Comparison of ENCODE assay signal across 32 cellular contexts in genomic region chr3:130661116-130661515, GRCh38.
DNase-seq lines count a peak whose midpoint lies in the region; FAIRE-seq and TF ChIP-seq lines count a peak whose summit lies in the region.
"Had no signal": no experiment of that assay in that cellular context is flagged by ENCODE, and none has a peak within 500 bp of the region (broad histone marks: within the 10 kb centered on the region; RNA-seq: fewer than 3 reads in every experiment).

No MANE protein-coding gene starts in this region.

- no peaks in the 10 kb centered on the region for H3K9me3 Mint-ChIP-seq in nephron
- H3K9me3 Mint-ChIP-seq: dendritic cell treated with granulocyte-macrophage colony-stimulating factor and Interleukin-4, amounts not matched to agents 40 ng/mL and 50 ng/mL, for 4 days had no signal

- no peak for TF ChIP-seq POLR2A in lower leg skin (IDR thresholded peaks at IDR 0.05)

- no peak overlapping the region for H3K4me3 Mint-ChIP-seq in nephron
- H3K4me3 Mint-ChIP-seq: CD14-positive monocyte; dendritic cell treated with granulocyte-macrophage colony-stimulating factor and Interleukin-4, amounts not matched to agents 40 ng/mL and 50 ng/mL, for 4 days; nephron progenitor cell had no signal

- 74 to 76% methylated on average over 3 of the region's 3 CpGs for WGBS in lower leg skin, 2 donors

- H3K4me1 ChIP-seq in HEK293 (ENCODE audit: control insufficient read depth, insufficient read depth, low read length), result peaks cover 8% of the 10 kb centered on the region
- H3K4me1 ChIP-seq: lower lobe of right lung, pancreas, Peyer's patch, spleen, upper lobe of left lung had no signal

- H3K9me3 ChIP-seq in HEK293 (ENCODE audit: control insufficient read depth, insufficient read depth, low read depth, low read length), result no peaks in the 10 kb centered on the region
- H3K9me3 ChIP-seq: esophagus squamous epithelium, lower lobe of right lung, mucosa of descending colon, pancreas, Peyer's patch, right atrium auricular region, spleen, upper lobe of left lung had no signal

- H3K4me1 Mint-ChIP-seq in nephron, result peaks cover 58% of the 10 kb centered on the region
- H3K4me1 Mint-ChIP-seq: CD14-positive monocyte had no signal

- H3K4me3 ChIP-seq in HEK293 (ENCODE audit: low read depth, low read length) (no peak overlapping the region), lower leg skin (ENCODE audit: low read depth, poor library complexity, severe bottlenecking) (no peak overlapping the region)
- H3K4me3 ChIP-seq: cardiac muscle cell, esophagus squamous epithelium, lower lobe of right lung, mucosa of descending colon, pancreas, Peyer's patch, right atrium auricular region, spleen, upper lobe of left lung had no signal

- H3K27ac ChIP-seq in HEK293 (ENCODE audit: extremely low read depth, low read depth, low read length), result no peak overlapping the region
- H3K27ac ChIP-seq: cardiac muscle cell, esophagus squamous epithelium, lower lobe of right lung, pancreas, Peyer's patch, right atrium auricular region, spleen, upper lobe of left lung had no signal

- no peaks in the 10 kb centered on the region for H3K27me3 Mint-ChIP-seq in nephron (ENCODE audit: low read depth)
- H3K27me3 Mint-ChIP-seq: dendritic cell treated with granulocyte-macrophage colony-stimulating factor and Interleukin-4, amounts not matched to agents 40 ng/mL and 50 ng/mL, for 4 days had no signal

- FAIRE-seq in endometrium (lab: Jason Lieb, UNC), result peak; percentile 29
- FAIRE-seq: GM18507, kidney, pancreas had no signal

- peak overlapping the region; percentile 87 to 93 (median 88) for H3K27ac Mint-ChIP-seq in nephron
- H3K27ac Mint-ChIP-seq: CD14-positive monocyte; dendritic cell treated with granulocyte-macrophage colony-stimulating factor and Interleukin-4, amounts not matched to agents 40 ng/mL and 50 ng/mL, for 4 days; nephron progenitor cell had no signal

- POLR2A ChIA-PET in HEK293 (lab: Yijun Ruan, JAX), result no interaction called here

- intact Hi-C loops in lower leg skin (cut with DNase I; ENCODE audit: low total_unique reads), result no loop called here

- H3K36me3 Mint-ChIP-seq in nephron (ENCODE audit: low read depth), result peaks cover 31% of the 10 kb centered on the region

- DNase-seq in LHCN-M2 (ENCODE audit: low read depth) (peak; percentile 12), lower leg skin (ENCODE audit: low spot score in 2 of 2) (no peak), globus pallidus (ENCODE audit: low spot score) (no peak)
- no peak for DNase-seq in activated naive CD4-positive, alpha-beta T cell (lab: John Stamatoyannopoulos, UW)
- DNase-seq: activated CD4-positive, alpha-beta T cell treated with anti-CD3 and anti-CD28 coated beads, Interleukin-2, amount 50 U/mL, for 4 hours; activated CD4-positive, CD25-positive, alpha-beta regulatory T cell; activated naive CD4-positive, alpha-beta T cell treated with anti-CD3 and anti-CD28 coated beads, Interleukin-2, amount 50 U/mL, for 16 hours; amygdala; Calu3; esophagus squamous epithelium; glutamatergic neuron; H7; KBM-7; kidney; lower lobe of right lung; mucosa of descending colon; NCI-H1436 treated with DMSO at 0.1 percent for 48 hours; NCI-H524; nephron progenitor cell; pancreas; Peyer's patch; SIG-M5; spleen; upper lobe of left lung had no signal

- CTCF ChIA-PET in HEK293 (lab: Yijun Ruan, JAX), result interaction anchor here (0.7 kb wide), 1 partner anchor 387 kb away, joined by 5 read pairs; no protein-coding TSS in a partner anchor

- no peaks in the 10 kb centered on the region for H3K36me3 ChIP-seq in HEK293 (ENCODE audit: control insufficient read depth in 2 of 2, insufficient read depth in 1 of 2, low read length in 2 of 2)
- H3K36me3 ChIP-seq: cardiac muscle cell, esophagus squamous epithelium, lower lobe of right lung, pancreas, Peyer's patch, right atrium auricular region, upper lobe of left lung had no signal

- TF ChIP-seq CTCF in HEK293 (tag by site-specific recombination; IDR thresholded peaks at IDR 0.05) (no peak), nephron (IDR thresholded peaks at IDR 0.05; ENCODE audit: unreplicated experiment in 3 of 3) (no peak), lower leg skin (IDR thresholded peaks at IDR 0.05) (no peak)

TF ChIP-seq in HEK293, 187 proteins besides CTCF, POLR2A, EP300 and RAD21 (continues in another document):
- TF ChIP-seq, protein P1, sequence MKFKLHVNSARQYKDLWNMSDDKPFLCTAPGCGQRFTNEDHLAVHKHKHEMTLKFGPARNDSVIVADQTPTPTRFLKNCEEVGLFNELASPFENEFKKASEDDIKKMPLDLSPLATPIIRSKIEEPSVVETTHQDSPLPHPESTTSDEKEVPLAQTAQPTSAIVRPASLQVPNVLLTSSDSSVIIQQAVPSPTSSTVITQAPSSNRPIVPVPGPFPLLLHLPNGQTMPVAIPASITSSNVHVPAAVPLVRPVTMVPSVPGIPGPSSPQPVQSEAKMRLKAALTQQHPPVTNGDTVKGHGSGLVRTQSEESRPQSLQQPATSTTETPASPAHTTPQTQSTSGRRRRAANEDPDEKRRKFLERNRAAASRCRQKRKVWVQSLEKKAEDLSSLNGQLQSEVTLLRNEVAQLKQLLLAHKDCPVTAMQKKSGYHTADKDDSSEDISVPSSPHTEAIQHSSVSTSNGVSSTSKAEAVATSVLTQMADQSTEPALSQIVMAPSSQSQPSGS (tag by site-specific recombination; IDR thresholded peaks at IDR 0.05; ENCODE audit: low read depth), result peak; percentile 2; the same call in 1 of the 2 replicates
- TF ChIP-seq ZNF629 (tag by site-specific recombination; IDR thresholded peaks at IDR 0.05) (peak; percentile 49), GLIS1 (tag by site-specific recombination; IDR thresholded peaks at IDR 0.05) (peak; percentile 28; the same call in 1 of the 2 replicates), ZNF24 (tag by site-specific recombination; IDR thresholded peaks at IDR 0.05) (0 out of 2 replicates have a peak, but pooled peaks have one; percentile 54), ZXDB (tag by site-specific recombination; IDR thresholded peaks at IDR 0.05) (peak; percentile 61), ZNF768 (tag by site-specific recombination; IDR thresholded peaks at IDR 0.05) (no peak), ZNF366 (tag by site-specific recombination; conservative IDR thresholded peaks at IDR 0.05) (peak; percentile 43), ZBTB44 (tag by site-specific recombination; IDR thresholded peaks at IDR 0.05) (peak; percentile 91), ZEB2 (tag by site-specific recombination; IDR thresholded peaks at IDR 0.05) (peak; percentile 51; the same call in 1 of the 2 replicates), ZNF677 (tag by site-specific recombination; IDR thresholded peaks at IDR 0.05) (no peak), ZBTB17 (tag by site-specific recombination; IDR thresholded peaks at IDR 0.05) (0 out of 2 replicates have a peak, but pooled peaks have one; percentile 14), ZBTB26 (tag by site-specific recombination; optimal IDR thresholded peaks at IDR 0.05) (no peak), SP3 (tag by site-specific recombination; IDR thresholded peaks at IDR 0.05) (no peak)
- TF ChIP-seq, protein P2, sequence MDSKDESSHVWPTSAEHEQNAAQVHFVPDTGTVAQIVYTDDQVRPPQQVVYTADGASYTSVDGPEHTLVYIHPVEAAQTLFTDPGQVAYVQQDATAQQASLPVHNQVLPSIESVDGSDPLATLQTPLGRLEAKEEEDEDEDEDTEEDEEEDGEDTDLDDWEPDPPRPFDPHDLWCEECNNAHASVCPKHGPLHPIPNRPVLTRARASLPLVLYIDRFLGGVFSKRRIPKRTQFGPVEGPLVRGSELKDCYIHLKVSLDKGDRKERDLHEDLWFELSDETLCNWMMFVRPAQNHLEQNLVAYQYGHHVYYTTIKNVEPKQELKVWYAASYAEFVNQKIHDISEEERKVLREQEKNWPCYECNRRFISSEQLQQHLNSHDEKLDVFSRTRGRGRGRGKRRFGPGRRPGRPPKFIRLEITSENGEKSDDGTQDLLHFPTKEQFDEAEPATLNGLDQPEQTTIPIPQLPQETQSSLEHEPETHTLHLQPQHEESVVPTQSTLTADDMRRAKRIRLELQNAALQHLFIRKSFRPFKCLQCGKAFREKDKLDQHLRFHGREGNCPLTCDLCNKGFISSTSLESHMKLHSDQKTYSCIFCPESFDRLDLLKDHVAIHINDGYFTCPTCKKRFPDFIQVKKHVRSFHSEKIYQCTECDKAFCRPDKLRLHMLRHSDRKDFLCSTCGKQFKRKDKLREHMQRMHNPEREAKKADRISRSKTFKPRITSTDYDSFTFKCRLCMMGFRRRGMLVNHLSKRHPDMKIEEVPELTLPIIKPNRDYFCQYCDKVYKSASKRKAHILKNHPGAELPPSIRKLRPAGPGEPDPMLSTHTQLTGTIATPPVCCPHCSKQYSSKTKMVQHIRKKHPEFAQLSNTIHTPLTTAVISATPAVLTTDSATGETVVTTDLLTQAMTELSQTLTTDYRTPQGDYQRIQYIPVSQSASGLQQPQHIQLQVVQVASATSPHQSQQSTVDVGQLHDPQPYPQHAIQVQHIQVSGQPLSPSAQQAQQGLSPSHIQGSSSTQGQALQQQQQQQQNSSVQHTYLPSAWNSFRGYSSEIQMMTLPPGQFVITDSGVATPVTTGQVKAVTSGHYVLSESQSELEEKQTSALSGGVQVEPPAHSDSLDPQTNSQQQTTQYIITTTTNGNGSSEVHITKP (tag by site-specific recombination; IDR thresholded peaks at IDR 0.05), result peak; percentile 43; the same call in 1 of the 2 replicates
